In genomic region chr10:22722770-22723169, GRCh38 we compare ENCODE assay signal across 30 cellular contexts. TPM values are rescaled to one million over a fixed set of nuclear protein-coding genes. Genes with fewer than 3 reads are reported as not detected.
DNase-seq lines count a peak whose midpoint lies in the region; ATAC-seq, FAIRE-seq and TF ChIP-seq lines count a peak whose summit lies in the region.
"Had no signal": no experiment of that assay in that cellular context is flagged by ENCODE, and none has a peak within 500 bp of the region (broad histone marks: within the 10 kb centered on the region; RNA-seq: fewer than 3 reads in every experiment).

No MANE protein-coding gene starts in this region.

- in situ Hi-C loops in K562 (cut with MboI): no loop called here

- H3K36me3 Mint-ChIP-seq in activated naive CD8-positive, alpha-beta T cell treated with anti-CD3 and anti-CD28 coated beads, Interleukin-2, amount 50 U/mL, for 24 hours (ENCODE audit: low read depth): no peaks in the 10 kb centered on the region
- H3K36me3 Mint-ChIP-seq in activated naive CD8-positive, alpha-beta T cell treated with anti-CD3 and anti-CD28 coated beads for 36 hours: no peaks in the 10 kb centered on the region
- H3K36me3 Mint-ChIP-seq: CD4-positive, CD25-positive, alpha-beta regulatory T cell had no signal

- POLR2A ChIA-PET in K562 (lab: Yijun Ruan, JAX): interaction anchor here (1.6 kb wide), 1 partner anchor 29 kb away, joined by 5 read pairs; no protein-coding TSS in a partner anchor

- no peak for TF ChIP-seq EP300 in K562 (IDR thresholded peaks at IDR 0.05; ENCODE audit: low read length)

- no peaks in the 10 kb centered on the region for H3K9me1 ChIP-seq in K562 (ENCODE audit: control insufficient read depth, insufficient read depth, low read length)

- no peak for DNase-seq in activated naive CD8-positive, alpha-beta T cell treated with anti-CD3 and anti-CD28 coated beads, Interleukin-2, amount 50 U/mL, for 24 hours
- no peak for DNase-seq in activated naive CD8-positive, alpha-beta T cell treated with anti-CD3 and anti-CD28 coated beads for 36 hours
- no peak for DNase-seq in K562 (ENCODE audit: extremely low read depth in 1 of 4, low spot score in 3 of 4)
- no peak for DNase-seq in activated gamma-delta T cell treated with Interleukin-2 at 50 U/mL for 16 hours
- DNase-seq in heart right ventricle: no peak
- no peak for DNase-seq in head of caudate nucleus
- DNase-seq in Right ventricle myocardium superior: no peak
- DNase-seq: activated CD4-positive, alpha-beta T cell treated with anti-CD3 and anti-CD28 coated beads for 1 hour; activated CD8-positive, alpha-beta T cell treated with anti-CD3 and anti-CD28 coated beads for 36 hours; activated naive CD8-positive, alpha-beta T cell treated with anti-CD3 and anti-CD28 coated beads, Interleukin-2, amount 10 ng/mL, durations not matched to agents 7 days and 5 days; caudate nucleus; CD4-positive, CD25-positive, alpha-beta regulatory T cell; esophagus squamous epithelium; left colon; NCI-H1417 treated with DMSO at 0.1 percent for 48 hours; NCI-H2081; NCI-H226; NCI-H774; right cardiac atrium; spleen; T-helper 17 cell had no signal

- no peak for TF ChIP-seq POLR2A in K562 (conservative IDR thresholded peaks at IDR 0.05)

- CTCF ChIA-PET in K562 (lab: Yijun Ruan, JAX; ENCODE audit: low intra/inter-chr PET ratio): no interaction called here

- no peaks in the 10 kb centered on the region for H4K20me1 ChIP-seq in K562 (replicated peaks; ENCODE audit: control insufficient read depth, insufficient read depth, low read length)

- H3K9me3 Mint-ChIP-seq in activated naive CD8-positive, alpha-beta T cell treated with anti-CD3 and anti-CD28 coated beads, Interleukin-2, amount 50 U/mL, for 24 hours: no peaks in the 10 kb centered on the region
- no peaks in the 10 kb centered on the region for H3K9me3 Mint-ChIP-seq in activated naive CD8-positive, alpha-beta T cell treated with anti-CD3 and anti-CD28 coated beads for 36 hours
- H3K9me3 Mint-ChIP-seq: activated CD8-positive, alpha-beta T cell treated with anti-CD3 and anti-CD28 coated beads for 36 hours; activated naive CD8-positive, alpha-beta T cell treated with anti-CD3 and anti-CD28 coated beads, Interleukin-2, amount 10 ng/mL, durations not matched to agents 7 days and 5 days; activated T-helper 2 cell treated with anti-CD3 and anti-CD28 coated beads, Interferon-gamma antibody, Interleukin-2, Interleukin-4, amounts not matched to agents 10 μg/mL and 5 μg/mL and 100 μg/mL, durations not matched to agents 14 hours and 24 hours and 36 hours; CD4-positive, CD25-positive, alpha-beta regulatory T cell had no signal

- no peak for ATAC-seq in activated naive CD8-positive, alpha-beta T cell treated with anti-CD3 and anti-CD28 coated beads, Interleukin-2, amount 50 U/mL, for 24 hours
- ATAC-seq in HG03025 (IDR thresholded peaks at IDR 0.05; ENCODE audit: low FRiP score, unreplicated experiment): peak; percentile 5
- no peak for ATAC-seq in K562
- ATAC-seq in heart right ventricle: no peak
- ATAC-seq in Right ventricle myocardium superior (ENCODE audit: poor library complexity): no peak
- ATAC-seq: activated CD8-positive, alpha-beta T cell treated with anti-CD3 and anti-CD28 coated beads for 36 hours; HCT116; left colon; SK-N-SH treated with all-trans-retinoic acid at 6 μM for 48 hours had no signal

- no peak overlapping the region for H3K4me3 ChIP-seq in K562
- H3K4me3 ChIP-seq in heart right ventricle: no peak overlapping the region
- H3K4me3 ChIP-seq: esophagus squamous epithelium, hepatocyte, suprapubic skin had no signal

- intact Hi-C loops in K562 (cut with micrococcal nuclease): no loop called here
- intact Hi-C loops in heart right ventricle (cut with DNase I): loop anchor here in 1 of 10 donors (2.0 kb wide), 1 partner anchor 20 kb away; no protein-coding TSS in a partner anchor
- intact Hi-C loops in head of caudate nucleus (cut with DNase I): no loop called here
- intact Hi-C loops in Right ventricle myocardium superior (cut with DNase I): no loop called here

- 92% methylated on average over 4 of the region's 4 CpGs for WGBS in K562 (ENCODE audit: insufficient coverage, low coverage, missing lambda C conversion rate)
- 83 to 90% methylated on average over 4 of the region's 4 CpGs for WGBS in heart right ventricle, 2 donors

- peaks cover 31% of the 10 kb centered on the region for H3K4me1 Mint-ChIP-seq in activated naive CD8-positive, alpha-beta T cell treated with anti-CD3 and anti-CD28 coated beads, Interleukin-2, amount 50 U/mL, for 24 hours
- H3K4me1 Mint-ChIP-seq in activated naive CD8-positive, alpha-beta T cell treated with anti-CD3 and anti-CD28 coated beads for 36 hours: peaks cover 33% of the 10 kb centered on the region

- H3K27me3 Mint-ChIP-seq in activated naive CD8-positive, alpha-beta T cell treated with anti-CD3 and anti-CD28 coated beads, Interleukin-2, amount 50 U/mL, for 24 hours: no peaks in the 10 kb centered on the region
- H3K27me3 Mint-ChIP-seq in activated naive CD8-positive, alpha-beta T cell treated with anti-CD3 and anti-CD28 coated beads for 36 hours: no peaks in the 10 kb centered on the region
- H3K27me3 Mint-ChIP-seq: activated CD8-positive, alpha-beta T cell treated with anti-CD3 and anti-CD28 coated beads for 36 hours; activated naive CD8-positive, alpha-beta T cell treated with anti-CD3 and anti-CD28 coated beads, Interleukin-2, amount 10 ng/mL, durations not matched to agents 7 days and 5 days; T-helper 17 cell had no signal

- no peak overlapping the region for H3K4me3 Mint-ChIP-seq in activated naive CD8-positive, alpha-beta T cell treated with anti-CD3 and anti-CD28 coated beads, Interleukin-2, amount 50 U/mL, for 24 hours
- H3K4me3 Mint-ChIP-seq in activated naive CD8-positive, alpha-beta T cell treated with anti-CD3 and anti-CD28 coated beads for 36 hours: no peak overlapping the region
- H3K4me3 Mint-ChIP-seq: activated CD8-positive, alpha-beta T cell treated with anti-CD3 and anti-CD28 coated beads for 36 hours; activated naive CD8-positive, alpha-beta T cell treated with anti-CD3 and anti-CD28 coated beads, Interleukin-2, amount 10 ng/mL, durations not matched to agents 7 days and 5 days; CD4-positive, CD25-positive, alpha-beta regulatory T cell; T-helper 17 cell had no signal

- H3K4me1 ChIP-seq in K562 (replicated peaks in 1 of 2; ENCODE audit: control insufficient read depth in 2 of 2, insufficient read depth in 2 of 2, low read length in 2 of 2) (peaks cover 0 to 10% of the 10 kb centered on the region in 2 experiments; a peak in 4 of 5 replicates), heart right ventricle (peaks cover 0 to 15% (median 0%) of the 10 kb centered on the region in 9 donors)
- H3K4me1 ChIP-seq: esophagus squamous epithelium, suprapubic skin had no signal

- FAIRE-seq in K562 (lab: Jason Lieb, UNC): no peak
- FAIRE-seq: endometrium, frontal cortex had no signal

- H3K79me2 ChIP-seq in K562 (ENCODE audit: control insufficient read depth, insufficient read depth, low read length): no peaks in the 10 kb centered on the region
- H3K79me2 ChIP-seq: hepatocyte had no signal

- no peak overlapping the region for H3K9ac ChIP-seq in K562 (ENCODE audit: insufficient read depth in 1 of 2, low read depth in 2 of 2, low read length in 2 of 2)

- H3K27ac Mint-ChIP-seq in activated naive CD8-positive, alpha-beta T cell treated with anti-CD3 and anti-CD28 coated beads, Interleukin-2, amount 50 U/mL, for 24 hours: peak overlapping the region; percentile 43
- H3K27ac Mint-ChIP-seq in activated naive CD8-positive, alpha-beta T cell treated with anti-CD3 and anti-CD28 coated beads for 36 hours: no peak overlapping the region
- H3K27ac Mint-ChIP-seq: activated CD8-positive, alpha-beta T cell treated with anti-CD3 and anti-CD28 coated beads for 36 hours; activated naive CD8-positive, alpha-beta T cell treated with anti-CD3 and anti-CD28 coated beads, Interleukin-2, amount 10 ng/mL, durations not matched to agents 7 days and 5 days; activated T-helper 2 cell treated with anti-CD3 and anti-CD28 coated beads, Interferon-gamma antibody, Interleukin-2, Interleukin-4, amounts not matched to agents 10 μg/mL and 5 μg/mL and 100 μg/mL, durations not matched to agents 14 hours and 24 hours and 36 hours; T-helper 17 cell had no signal

- H3K9me3 ChIP-seq in K562 (replicated peaks; ENCODE audit: control insufficient read depth, insufficient read depth, low read depth, low read length) (no peaks in the 10 kb centered on the region), heart right ventricle (no peaks in the 10 kb centered on the region)
- H3K9me3 ChIP-seq: esophagus squamous epithelium, spleen, suprapubic skin had no signal

- H3K36me3 ChIP-seq in K562 (ENCODE audit: control insufficient read depth, insufficient read depth, low read length) (no peaks in the 10 kb centered on the region), heart right ventricle (no peaks in the 10 kb centered on the region)
- H3K36me3 ChIP-seq: esophagus squamous epithelium, spleen, suprapubic skin had no signal

- H3K27ac ChIP-seq in K562 (ENCODE audit: extremely low read depth, low read depth, low read length) (no peak overlapping the region), heart right ventricle (no peak overlapping the region)
- H3K27ac ChIP-seq: 22Rv1, esophagus squamous epithelium, hepatocyte, suprapubic skin had no signal

- H3K4me2 ChIP-seq in K562 (ENCODE audit: insufficient read depth, low read length): no peak overlapping the region
- H3K4me2 ChIP-seq: hepatocyte had no signal

- no peaks in the 10 kb centered on the region for H3K27me3 ChIP-seq in K562 (ENCODE audit: control insufficient read depth in 2 of 2, insufficient read depth in 2 of 2, low read length in 2 of 2)
- peaks cover 0 to 4% (median 0%) of the 10 kb centered on the region in 7 donors for H3K27me3 ChIP-seq in heart right ventricle
- H3K27me3 ChIP-seq: esophagus squamous epithelium, hepatocyte, spleen, suprapubic skin had no signal

- BruUV-seq in K562 (replicated peaks; lab: Mats Ljungman, UMichigan): no TSS peak

- TF ChIP-seq RAD21 in K562 (CRISPR knock-in tag; conservative IDR thresholded peaks at IDR 0.05 in 1 of 2, IDR thresholded peaks at IDR 0.05 in 1 of 2): no peak

- TF ChIP-seq CTCF in K562 (IDR thresholded peaks at IDR 0.05 in 2 of 3, conservative IDR thresholded peaks at IDR 0.05 in 1 of 3; ENCODE audit: insufficient read depth in 2 of 3, low read depth in 1 of 3, low read length in 3 of 3) (no peak), heart right ventricle (IDR thresholded peaks at IDR 0.05) (no peak)

- peak overlapping the region; percentile 71 for H2AFZ ChIP-seq in K562 (ENCODE audit: low read depth, low read length)
- H2AFZ ChIP-seq: hepatocyte had no signal

RNA-seq across cellular contexts. Expression of gene PIP4K2A, which starts 8.4 kb away (rescaled TPM):
- total RNA-seq in activated naive CD8-positive, alpha-beta T cell treated with anti-CD3 and anti-CD28 coated beads for 36 hours: 100 to 1,000 TPM; 111 to 118 TPM
- 31.6 and 61.2 TPM in 2 replicates for total RNA-seq in K562 (2011; cell fraction: chromatin; rRNA removed; ENCODE audit: low replicate concordance)
- 22.7 and 26.6 TPM in 2 replicates for total RNA-seq in K562 (2011; cell fraction: nucleolus; rRNA removed)
- 30.2 and 39.5 TPM in 2 replicates for total RNA-seq in K562 (2011; cell fraction: nucleoplasm; rRNA removed)
- total RNA-seq in K562 (2014; rRNA removed): 61.5 and 75.1 TPM in 2 replicates
- 73.5 and 95.8 TPM in 2 replicates for total RNA-seq in K562 (2014; rRNA removed; fragmentation: Illumina TruSeq; extraction: Trizol)
- total RNA-seq in K562 (2015; rRNA removed; fragmentation: Illumina TruSeq; extraction: Trizol): 110 and 117 TPM in 2 replicates
- total RNA-seq in K562 (2021): 56.4 and 71.9 TPM in 2 replicates
- 29.8 and 35.6 TPM in 2 replicates for polyA plus RNA-seq in K562 (2011; rRNA removed)
- polyA plus RNA-seq in K562 (2011; cell fraction: cytosol; rRNA removed): 14.8 and 25.0 TPM in 2 replicates
- 17.2 and 23.1 TPM in 2 replicates for polyA plus RNA-seq in K562 (2011; cell fraction: nucleus; rRNA removed)
- polyA plus RNA-seq in K562 (2012): 39.4 and 42.5 TPM in 2 replicates
- polyA plus RNA-seq in K562 (2014; fragmentation: Illumina TruSeq; extraction: Trizol): 65.2 and 69.1 TPM in 2 replicates
- 10 to 100 TPM; 64.8 to 87.2 TPM for polyA plus RNA-seq in K562 (2014; fragmentation: Nextera tagmentation; extraction: Ambion mirVana)
- polyA plus RNA-seq in K562 (2014; rRNA removed): 47.1 and 49.5 TPM in 2 replicates
- 62.2 and 65.1 TPM in 2 replicates for polyA minus RNA-seq in K562 (2011; rRNA and poly(A)+ RNA removed)
- polyA minus RNA-seq in K562 (2011; cell fraction: cytosol; rRNA and poly(A)+ RNA removed): 37.1 and 39.1 TPM in 2 replicates
- polyA minus RNA-seq in K562 (2011; cell fraction: nucleus; rRNA and poly(A)+ RNA removed): 21.7 and 45.1 TPM in 2 replicates
- 10 to 100 TPM in 8 of 10 donors, 1 to 10 TPM in 2; 8.8 to 29.1 (median 14.3) TPM for total RNA-seq in heart right ventricle
- polyA plus RNA-seq in heart right ventricle: 1 to 10 TPM; 6.0 to 6.4 TPM
- total RNA-seq in Right ventricle myocardium superior: 13.9 TPM
